Comparison of ENCODE assay signal across 7 cellular contexts in the genomic region with DNA sequence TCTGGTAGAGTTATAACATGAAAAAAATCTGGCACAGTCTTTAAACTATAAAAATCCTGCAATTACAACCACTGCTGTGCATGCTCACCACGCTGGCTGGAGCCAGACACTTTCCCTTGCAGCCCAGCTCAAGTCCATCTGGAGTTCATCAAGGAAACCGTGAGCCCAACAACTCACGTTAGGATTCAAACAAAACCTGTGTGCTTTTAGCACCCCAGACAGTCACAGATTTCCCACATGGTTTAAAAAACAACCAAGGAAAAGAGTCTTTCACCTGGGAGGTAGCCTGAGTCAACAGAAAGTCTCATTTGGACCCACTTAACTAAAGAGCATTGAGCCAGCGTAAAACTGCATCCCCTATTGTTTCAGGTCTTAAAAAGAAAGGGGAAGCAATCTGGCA. TPM values are rescaled to one million over a fixed set of nuclear protein-coding genes. Genes with fewer than 3 reads are reported as not detected.
A peak's percentile ranks its signal among the peaks of the same experiment; 100 is the strongest.
DNase-seq lines count a peak whose midpoint lies in the region; ATAC-seq and TF ChIP-seq lines count a peak whose summit lies in the region.

No MANE protein-coding gene starts in this region.

- H3K9me3 ChIP-seq in breast epithelium (no peaks in the 10 kb centered on the region), transverse colon (no peaks in the 10 kb centered on the region)

- H3K27me3 ChIP-seq in breast epithelium (no peaks in the 10 kb centered on the region), transverse colon (peaks cover 5% of the 10 kb centered on the region)

- TF ChIP-seq EP300 in transverse colon (IDR thresholded peaks at IDR 0.05; ENCODE audit: low read depth): no peak

- H3K4me3 ChIP-seq in breast epithelium (peak overlapping the region; percentile 88 to 92 (median 92)), transverse colon (peak overlapping the region in 3 of 4 donors; percentile 86 to 93 (median 90))

- intact Hi-C loops in breast epithelium (cut with DNase I; ENCODE audit: low total_unique reads) (no loop called here), transverse colon (cut with DNase I; ENCODE audit: low total_unique reads) (no loop called here)

- H3K27ac ChIP-seq in breast epithelium: peak overlapping the region; percentile 96 to 98
- H3K27ac ChIP-seq in transverse colon: peak overlapping the region; percentile 96 to 99 (median 96)

- H3K36me3 ChIP-seq in breast epithelium (no peaks in the 10 kb centered on the region), transverse colon (peaks cover 0 to 26% (median 9%) of the 10 kb centered on the region in 4 donors)

- H3K4me1 ChIP-seq in breast epithelium (no peaks in the 10 kb centered on the region), transverse colon (peaks cover 0 to 37% (median 26%) of the 10 kb centered on the region in 4 donors)

- TF ChIP-seq CTCF in breast epithelium (IDR thresholded peaks at IDR 0.05): no peak
- TF ChIP-seq CTCF in transverse colon (IDR thresholded peaks at IDR 0.05): no peak

- ATAC-seq in GM21390 (IDR thresholded peaks at IDR 0.05; ENCODE audit: unreplicated experiment) (no peak), HG03342 (IDR thresholded peaks at IDR 0.05; ENCODE audit: unreplicated experiment) (no peak)

- in situ Hi-C loops in transverse colon (cut with MboI; ENCODE audit: low pct_ligation_motif_present in 1 of 4, low pct_unique_long_range_greater_than_20kb in 1 of 4, low sequenced_read_pairs in 3 of 4): loop anchor here in 2 of 4 donors (25.0 kb wide), 2 partner anchors 172 to 378 kb away; no protein-coding TSS in a partner anchor

- TF ChIP-seq POLR2A in breast epithelium (IDR thresholded peaks at IDR 0.05) (no peak), transverse colon (IDR thresholded peaks at IDR 0.05) (peak; percentile 25)

- 18 to 29% methylated on average over 4 of the region's 4 CpGs for WGBS in transverse colon (ENCODE audit: low coverage in 1 of 2), 2 donors

- DNase-seq in NCI-H1092 treated with DMSO at 0.1 percent for 48 hours (lab: John Stamatoyannopoulos, UW) (peak; percentile 55), breast epithelium (ENCODE audit: low spot score in 2 of 2) (no peak), left kidney (ENCODE audit: low read depth, low spot score) (peak; percentile 84), transverse colon (peak; percentile 66), NCI-H2107 (lab: John Stamatoyannopoulos, UW) (no peak)

RNA-seq across cellular contexts. Expression of a gene that starts 4.7 kb away (rescaled TPM):
- total RNA-seq in breast epithelium (100 to 1,000 TPM; 116 to 139 (median 125) TPM), transverse colon (100 to 1,000 TPM in 3 of 4 donors, 10 to 100 TPM in 1; 43.0 to 115 (median 107) TPM)

Comparison
In these comparisons a context has a peak if more than half of its experiments do, and no peak if none do; other contexts are left out.
1. DNase-seq: peak in NCI-H1092 treated with DMSO at 0.1 percent for 48 hours (single experiment), left kidney (single experiment) and transverse colon (single experiment); none in breast epithelium (0 of 2) and NCI-H2107 (single experiment).